ENCODE assay signal across 11 cellular contexts in genomic region chr2:240800241-240800640, GRCh38. TPM values are rescaled to one million over a fixed set of nuclear protein-coding genes. Genes with fewer than 3 reads are reported as not detected.
A peak's percentile ranks its signal among the peaks of the same experiment; 100 is the strongest.
DNase-seq lines count a peak whose midpoint lies in the region; ATAC-seq, FAIRE-seq and TF ChIP-seq lines count a peak whose summit lies in the region.
"Had no signal": no experiment of that assay in that cellular context is flagged by ENCODE, and none has a peak within 500 bp of the region (broad histone marks: within the 10 kb centered on the region; RNA-seq: fewer than 3 reads in every experiment).

No MANE protein-coding gene starts in this region.

- H3K4me1 ChIP-seq in IMR-90 (ENCODE audit: control insufficient read depth, insufficient read depth, low read length) (no peaks in the 10 kb centered on the region), kidney (ENCODE audit: control insufficient read depth in 1 of 2, insufficient read depth in 1 of 2, low read depth in 1 of 2, low read length in 2 of 2) (no peaks in the 10 kb centered on the region), sigmoid colon (peaks cover 0 to 7% (median 3%) of the 10 kb centered on the region in 4 donors), A673 (ENCODE audit: insufficient read depth, low read length, poor library complexity, severe bottlenecking) (no peaks in the 10 kb centered on the region)

- no peak overlapping the region for H2BK120ac ChIP-seq in IMR-90 (ENCODE audit: low read depth, low read length)

- 9% methylated on average over 9 of the region's 14 CpGs; no CpG with 5 or more reads in 1 of the 2 experiments for WGBS in IMR-90 (ENCODE audit: extremely low coverage in 2 of 2, insufficient read length in 1 of 2), 2 experiments
- WGBS in sigmoid colon, 2 donors, result 67 to 70% methylated on average over 14 of the region's 14 CpGs

- no peak for TF ChIP-seq EP300 in sigmoid colon (IDR thresholded peaks at IDR 0.05)

- dilution Hi-C loops in IMR-90 (cut with HindIII; ENCODE audit: low sequenced_read_pairs, unreplicated experiment), result no loop called here

- H2BK5ac ChIP-seq in IMR-90 (ENCODE audit: low read depth, low read length, poor library complexity, severe bottlenecking), result no peak overlapping the region

- H3K56ac ChIP-seq in IMR-90 (ENCODE audit: extremely low read depth, insufficient read depth, low read length), result no peak overlapping the region

- TF ChIP-seq CTCF in IMR-90 (conservative IDR thresholded peaks at IDR 0.05; ENCODE audit: low read depth, low read length) (no peak), kidney (IDR thresholded peaks at IDR 0.05; ENCODE audit: borderline replicate concordance, extremely low read depth, insufficient read depth) (no peak), sigmoid colon (IDR thresholded peaks at IDR 0.05) (no peak), A673 (conservative IDR thresholded peaks at IDR 0.05; ENCODE audit: low read depth, low read length) (no peak)

- H3K4ac ChIP-seq in IMR-90 (ENCODE audit: low read depth, low read length), result no peak overlapping the region

- no peaks in the 10 kb centered on the region for H3K79me1 ChIP-seq in IMR-90 (ENCODE audit: low read depth in 1 of 2, low read length in 2 of 2)

- H3K9me3 ChIP-seq in IMR-90 (ENCODE audit: control insufficient read depth, insufficient read depth, low read length) (peaks cover 7% of the 10 kb centered on the region; the same call in 1 of the 2 replicates), kidney (ENCODE audit: control insufficient read depth in 1 of 2, low read length in 2 of 2) (peaks cover 0 to 3% of the 10 kb centered on the region in 2 donors), sigmoid colon (no peaks in the 10 kb centered on the region), A673 (ENCODE audit: low read depth, low read length, poor library complexity, severe bottlenecking) (peaks cover 6% of the 10 kb centered on the region)
- H3K9me3 ChIP-seq: thoracic aorta had no signal

- no peak overlapping the region for H2AFZ ChIP-seq in IMR-90 (replicated peaks; ENCODE audit: low read length, poor library complexity)

- no peak overlapping the region for H3K4me2 ChIP-seq in IMR-90 (ENCODE audit: low read depth, low read length)

- no peak for TF ChIP-seq RAD21 in IMR-90 (IDR thresholded peaks at IDR 0.05; ENCODE audit: low read length)

- H3K36me3 ChIP-seq in IMR-90 (ENCODE audit: control insufficient read depth, insufficient read depth, low read length) (no peaks in the 10 kb centered on the region), kidney (ENCODE audit: control insufficient read depth in 1 of 2, insufficient read depth in 2 of 2, low read length in 2 of 2) (no peaks in the 10 kb centered on the region), sigmoid colon (no peaks in the 10 kb centered on the region), A673 (ENCODE audit: insufficient read depth, low read length, poor library complexity, severe bottlenecking) (peaks cover 44% of the 10 kb centered on the region)
- H3K36me3 ChIP-seq: thoracic aorta had no signal

- H4K8ac ChIP-seq in IMR-90 (ENCODE audit: low read depth in 2 of 2, low read length in 2 of 2), result no peak overlapping the region

- in situ Hi-C loops in IMR-90 (cut with MboI; ENCODE audit: low sequenced_read_pairs), result no loop called here

- no peak overlapping the region for H4K91ac ChIP-seq in IMR-90 (ENCODE audit: insufficient read depth, low read depth, low read length)

- no peak overlapping the region for H3K4me3 ChIP-seq in IMR-90 (ENCODE audit: insufficient read depth, low read depth, low read length)
- no peak overlapping the region for H3K4me3 ChIP-seq in kidney (ENCODE audit: low read length in 2 of 2)
- no peak overlapping the region for H3K4me3 ChIP-seq in sigmoid colon
- no peak overlapping the region for H3K4me3 ChIP-seq in A673 (ENCODE audit: low read depth, low read length, poor library complexity, severe bottlenecking)
- H3K4me3 ChIP-seq: thoracic aorta had no signal

- TF ChIP-seq POLR2A in IMR-90 (IDR thresholded peaks at IDR 0.05; ENCODE audit: low read depth, low read length), result no peak
- TF ChIP-seq POLR2A in sigmoid colon (IDR thresholded peaks at IDR 0.05), result no peak

- peak; percentile 40; the same call in 1 of the 2 replicates for ATAC-seq in IMR-90 (ENCODE audit: low read depth)
- ATAC-seq: PC-3 had no signal

- H3K14ac ChIP-seq in IMR-90 (replicated peaks; ENCODE audit: low read depth, low read length), result no peak overlapping the region

- H2BK20ac ChIP-seq in IMR-90 (ENCODE audit: low read depth, low read length), result no peak overlapping the region

- POLR2A ChIA-PET in IMR-90 (lab: Charles Lee; ENCODE audit: unreplicated experiment) (no interaction called here), A673 (lab: Charles Lee; ENCODE audit: low non-redundant PET) (no interaction called here)

- no peak overlapping the region for H2BK15ac ChIP-seq in IMR-90 (ENCODE audit: low read depth, low read length)

- no peaks in the 10 kb centered on the region for H4K20me1 ChIP-seq in IMR-90 (ENCODE audit: insufficient read depth, low read length)

- CTCF ChIA-PET in IMR-90 (lab: Yijun Ruan, JAX) (no interaction called here), A673 (lab: Charles Lee) (no interaction called here)

- H3K27me3 ChIP-seq in IMR-90 (ENCODE audit: control insufficient read depth, insufficient read depth, low read length), result peaks cover 59% of the 10 kb centered on the region
- H3K27me3 ChIP-seq in sigmoid colon, result peaks cover 0 to 41% (median 10%) of the 10 kb centered on the region in 3 donors
- H3K27me3 ChIP-seq in A673 (replicated peaks; ENCODE audit: insufficient read depth, low read depth, low read length, poor library complexity), result no peaks in the 10 kb centered on the region

- H2AK5ac ChIP-seq in IMR-90 (ENCODE audit: low read depth, low read length), result no peak overlapping the region

- no peak overlapping the region for H3K27ac ChIP-seq in IMR-90 (ENCODE audit: insufficient read depth, low read length)
- no peak overlapping the region for H3K27ac ChIP-seq in kidney (ENCODE audit: low read depth in 2 of 2, low read length in 2 of 2)
- H3K27ac ChIP-seq in sigmoid colon, result no peak overlapping the region
- H3K27ac ChIP-seq in A673 (ENCODE audit: low read depth, low read length, poor library complexity, severe bottlenecking), result no peak overlapping the region
- H3K27ac ChIP-seq: thoracic aorta had no signal

- H4K5ac ChIP-seq in IMR-90 (ENCODE audit: low read depth, low read length), result no peak overlapping the region

- intact Hi-C loops in IMR-90 (cut with micrococcal nuclease) (loop anchor here (10.0 kb wide), 1 partner anchor 135 kb away; no protein-coding TSS in a partner anchor), kidney (cut with DNase I) (no loop called here), sigmoid colon (cut with DNase I) (no loop called here), A673 (cut with micrococcal nuclease; ENCODE audit: unreplicated experiment) (no loop called here)

- no peak for FAIRE-seq in kidney (lab: Jason Lieb, UNC)

- H3K23ac ChIP-seq in IMR-90 (ENCODE audit: low read depth, low read length), result no peak overlapping the region

- H3K9ac ChIP-seq in IMR-90 (ENCODE audit: low read depth, low read length), result no peak overlapping the region
- H3K9ac ChIP-seq in kidney (ENCODE audit: low read length in 2 of 2), result no peak overlapping the region

- BruUV-seq in IMR-90 (replicated peaks; lab: Mats Ljungman, UMichigan) (no TSS peak), A673 (replicated peaks; lab: Mats Ljungman, UMichigan) (no TSS peak)

- H3K9me1 ChIP-seq in IMR-90 (ENCODE audit: insufficient read depth, low read length), result no peaks in the 10 kb centered on the region

- DNase-seq in IMR-90, result peak; percentile 3
- peak; percentile 47 for DNase-seq in cerebellum (ENCODE audit: low spot score)
- peak; percentile 52 for DNase-seq in kidney
- DNase-seq in sigmoid colon, result peak; percentile 62
- no peak for DNase-seq in A673 (ENCODE audit: low spot score)
- DNase-seq in stimulated activated CD4-positive, alpha-beta T cell treated with anti-CD3 and anti-CD28 coated beads, Interleukin-12 subunit alpha, Interleukin-12 subunit beta, amount 100 ng/mL, for 4 hours, result no peak
- no peak for DNase-seq in SKM-1 (lab: John Stamatoyannopoulos, UW; ENCODE audit: unreplicated experiment)
- DNase-seq: activated CD4-positive, alpha-beta memory T cell treated with anti-CD3 and anti-CD28 coated beads for 36 hours; activated naive CD4-positive, alpha-beta T cell treated with anti-CD3 and anti-CD28 coated beads, Interleukin-2, amount 50 U/mL, for 16 hours; PC-3 had no signal

- no peak overlapping the region for H2AK9ac ChIP-seq in IMR-90 (replicated peaks; ENCODE audit: low read depth, low read length, poor library complexity)

- no peak overlapping the region for H3K18ac ChIP-seq in IMR-90 (ENCODE audit: low read depth, low read length)

TF ChIP-seq in IMR-90, 13 proteins besides CTCF, POLR2A, EP300 and RAD21:
- TF ChIP-seq NFE2L2 (IDR thresholded peaks at IDR 0.05; ENCODE audit: low read depth, low read length) (no peak), SMC3 (IDR thresholded peaks at IDR 0.05; ENCODE audit: low read depth, low read length) (no peak), MAFK (IDR thresholded peaks at IDR 0.05; ENCODE audit: low read depth, low read length) (no peak), RCOR1 (IDR thresholded peaks at IDR 0.05; ENCODE audit: insufficient replicate concordance, low read length) (no peak), USF2 (IDR thresholded peaks at IDR 0.05; ENCODE audit: low read depth, low read length) (no peak)

RNA-seq across cellular contexts. Expression of gene KIF1A, which starts 19.8 kb away (rescaled TPM):
- total RNA-seq in IMR-90 (2012; rRNA removed), result under 0.01 TPM in 1 of 2 replicates, not detected in the other
- polyA plus RNA-seq in IMR-90 (2012; rRNA removed), result not detected in 2 replicates
- not detected in 2 replicates for polyA plus RNA-seq in IMR-90 (2012; cell fraction: cytosol; rRNA removed)
- polyA plus RNA-seq in IMR-90 (2012; cell fraction: nucleus; rRNA removed; ENCODE audit: low replicate concordance), result 0.01 TPM in 2 replicates
- 217 TPM for total RNA-seq in cerebellum
- 0.54 TPM for total RNA-seq in kidney
- 0.58 TPM for polyA plus RNA-seq in kidney (ENCODE audit: insufficient read depth, low read depth, low replicate concordance)
- 1 to 10 TPM; 1.3 to 9.7 (median 7.6) TPM for total RNA-seq in sigmoid colon
- 1 to 10 TPM in 1 of 3 donors, under 1 TPM in 2; under 0.01 to 4.4 (median under 0.01) TPM for polyA plus RNA-seq in sigmoid colon
- 301 and 330 TPM in 2 replicates for total RNA-seq in A673 (2021)
- total RNA-seq: PC-3 had no signal

Comparison
In these comparisons a context has a peak if more than half of its experiments do, and no peak if none do; other contexts are left out.
1. DNase-seq: peak in IMR-90 (single experiment), cerebellum (single experiment), kidney (single experiment) and sigmoid colon (single experiment); none in A673 (single experiment), stimulated activated CD4-positive, alpha-beta T cell treated with anti-CD3 and anti-CD28 coated beads, Interleukin-12 subunit alpha, Interleukin-12 subunit beta, amount 100 ng/mL, for 4 hours (single experiment) and SKM-1 (single experiment).
2. RNA of gene KIF1A, which starts 19.8 kb away (total RNA-seq): 301 to 330 TPM in A673 and 217 TPM in cerebellum (single experiment); 1.3 to 9.7 TPM in sigmoid colon, 0.54 TPM in kidney (single experiment) and under 0.01 TPM in IMR-90; every median in the first group is over 10 times any median in the second.